In the genomic region with DNA sequence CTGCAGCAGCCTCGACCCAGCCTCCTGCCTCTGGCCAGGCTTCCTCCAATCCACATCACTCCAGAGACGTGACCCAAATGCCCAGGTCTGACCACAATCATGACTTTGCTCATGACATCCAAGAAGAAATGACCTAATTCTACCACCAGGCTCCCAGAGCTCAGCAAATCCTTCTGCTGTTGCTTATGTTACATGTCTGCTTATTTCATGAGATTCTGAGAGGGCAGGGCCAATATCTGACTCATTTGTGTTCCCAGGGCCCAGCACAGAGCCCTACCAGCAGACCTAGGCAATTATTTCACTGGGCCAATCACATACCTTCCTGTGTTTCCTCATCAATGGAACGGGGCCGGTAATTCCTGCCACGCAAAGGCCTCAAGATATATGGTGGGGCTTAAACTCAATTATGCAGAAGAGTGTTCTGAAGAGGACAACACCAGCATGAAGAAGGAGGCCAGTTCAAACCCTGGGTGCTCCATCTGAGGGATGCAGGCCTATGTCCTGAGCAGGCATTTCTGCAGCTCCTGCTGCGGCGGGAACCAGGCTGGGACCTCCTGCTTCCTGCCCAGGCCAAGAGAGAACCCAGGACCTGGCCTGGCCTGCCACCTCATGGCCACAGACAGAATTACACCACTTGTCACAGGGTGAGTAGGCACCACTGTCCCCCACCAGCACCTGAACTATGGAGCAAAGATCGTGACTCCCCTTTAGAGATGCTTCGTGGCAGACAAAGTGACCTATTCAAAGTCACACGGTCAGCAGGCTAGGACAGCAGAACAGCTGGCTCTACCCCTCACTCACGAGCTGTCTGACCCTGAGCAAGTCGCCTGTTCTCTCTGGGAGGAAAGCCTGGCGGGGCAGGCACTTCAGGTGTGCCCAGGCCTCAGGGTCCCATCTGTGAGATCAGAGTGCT, we compare ENCODE assay signal across 8 cellular contexts. TPM values are rescaled to one million over a fixed set of nuclear protein-coding genes. Genes with fewer than 3 reads are reported as not detected.
DNase-seq lines count a peak whose midpoint lies in the region; ATAC-seq and TF ChIP-seq lines count a peak whose summit lies in the region.

No MANE protein-coding gene starts in this region.

- H3K27me3 ChIP-seq in SJSA1 (replicated peaks) (no peaks in the 10 kb centered on the region), parathyroid adenoma (ENCODE audit: control insufficient read depth, insufficient read depth, low read length) (no peaks in the 10 kb centered on the region), thymus (ENCODE audit: control insufficient read depth, insufficient read depth) (no peaks in the 10 kb centered on the region)

- H3K4me3 Mint-ChIP-seq in activated naive CD4-positive, alpha-beta T cell treated with anti-CD3 and anti-CD28 coated beads, Interleukin-2, amount 10 ng/mL, durations not matched to agents 7 days and 5 days: peak overlapping the region; percentile 49

- peaks cover 68% of the 10 kb centered on the region for H3K4me1 Mint-ChIP-seq in activated naive CD4-positive, alpha-beta T cell treated with anti-CD3 and anti-CD28 coated beads, Interleukin-2, amount 10 ng/mL, durations not matched to agents 7 days and 5 days

- H3K27ac Mint-ChIP-seq in activated naive CD4-positive, alpha-beta T cell treated with anti-CD3 and anti-CD28 coated beads, Interleukin-2, amount 10 ng/mL, durations not matched to agents 7 days and 5 days: peak overlapping the region; percentile 100

- H3K9me3 Mint-ChIP-seq in activated naive CD4-positive, alpha-beta T cell treated with anti-CD3 and anti-CD28 coated beads, Interleukin-2, amount 10 ng/mL, durations not matched to agents 7 days and 5 days: no peaks in the 10 kb centered on the region

- H3K36me3 Mint-ChIP-seq in activated naive CD4-positive, alpha-beta T cell treated with anti-CD3 and anti-CD28 coated beads, Interleukin-2, amount 10 ng/mL, durations not matched to agents 7 days and 5 days: peaks cover 57% of the 10 kb centered on the region

- H3K27ac ChIP-seq in SJSA1 (no peak overlapping the region), parathyroid adenoma (no peak overlapping the region), thymus (ENCODE audit: low read depth) (peak overlapping the region; percentile 72)

- peak; percentile 91 for TF ChIP-seq CTCF in AG09309 (IDR thresholded peaks at IDR 0.05; ENCODE audit: control insufficient read depth, insufficient read depth, low read depth, low read length, missing control alignments)
- peak; percentile 74 for TF ChIP-seq CTCF in parathyroid adenoma (IDR thresholded peaks at IDR 0.05)

- H3K9me3 ChIP-seq in SJSA1 (replicated peaks): no peaks in the 10 kb centered on the region
- no peaks in the 10 kb centered on the region for H3K9me3 ChIP-seq in parathyroid adenoma (ENCODE audit: control insufficient read depth, low read length)
- H3K9me3 ChIP-seq in thymus (ENCODE audit: control insufficient read depth): no peaks in the 10 kb centered on the region

- no peaks in the 10 kb centered on the region for H3K79me2 ChIP-seq in parathyroid adenoma

- DNase-seq in AG09309 (ENCODE audit: low read depth) (peak; percentile 79), KBM-7 (peak; percentile 87), SJSA1 (ENCODE audit: low read depth in 1 of 2, low spot score in 2 of 2) (peak; percentile 61 to 75), globus pallidus (ENCODE audit: low spot score) (peak; percentile 81)
- DNase-seq in activated naive CD4-positive, alpha-beta T cell treated with anti-CD3 and anti-CD28 coated beads, Interleukin-2, amount 10 ng/mL, durations not matched to agents 7 days and 5 days: peak; percentile 93

- no peaks in the 10 kb centered on the region for H3K27me3 Mint-ChIP-seq in activated naive CD4-positive, alpha-beta T cell treated with anti-CD3 and anti-CD28 coated beads, Interleukin-2, amount 10 ng/mL, durations not matched to agents 7 days and 5 days

- no peak overlapping the region for H3K9ac ChIP-seq in parathyroid adenoma

- ATAC-seq in GM18909 (IDR thresholded peaks at IDR 0.05; ENCODE audit: poor library complexity, unreplicated experiment): peak; percentile 42

- 68% methylated on average over 13 of the region's 13 CpGs for WGBS in thymus

- H3K4me2 ChIP-seq in parathyroid adenoma (ENCODE audit: low read length): no peak overlapping the region

- H3K36me3 ChIP-seq in SJSA1: peaks cover 93% of the 10 kb centered on the region
- H3K36me3 ChIP-seq in parathyroid adenoma (ENCODE audit: control insufficient read depth, insufficient read depth, low read length): no peaks in the 10 kb centered on the region
- H3K36me3 ChIP-seq in thymus (ENCODE audit: control insufficient read depth, insufficient read depth): peaks cover 36% of the 10 kb centered on the region

- no peak overlapping the region for H3K4me3 ChIP-seq in AG09309 (ENCODE audit: control insufficient read depth, low read depth, low read length)
- no peak overlapping the region for H3K4me3 ChIP-seq in SJSA1
- no peak overlapping the region for H3K4me3 ChIP-seq in parathyroid adenoma (ENCODE audit: low read depth, low read length)
- no peak overlapping the region for H3K4me3 ChIP-seq in thymus (ENCODE audit: low read length)

- H2AFZ ChIP-seq in parathyroid adenoma: peak overlapping the region; percentile 56

- CTCF ChIA-PET in activated naive CD4-positive, alpha-beta T cell treated with anti-CD3 and anti-CD28 coated beads, Interleukin-2, amount 10 ng/mL, durations not matched to agents 7 days and 5 days (lab: Charles Lee): interaction anchor here (0.6 to 3.1 kb wide), 29 partner anchors 12 to 502 kb away, joined by 3 to 45 read pairs (median 3); a partner anchor contains a TSS

- H3K4me1 ChIP-seq in SJSA1 (replicated peaks) (peaks cover 15% of the 10 kb centered on the region), parathyroid adenoma (no peaks in the 10 kb centered on the region), thymus (ENCODE audit: control insufficient read depth, insufficient read depth, low read length) (no peaks in the 10 kb centered on the region)

- in situ Hi-C loops in KBM-7 (cut with MboI; ENCODE audit: low pct_unique_long_range_greater_than_20kb, low sequenced_read_pairs): no loop called here

RNA-seq across cellular contexts. Expression of a gene that starts 5.8 kb away (rescaled TPM):
- 26.2 and 51.9 TPM in 2 replicates for total RNA-seq in SJSA1 (2014; rRNA removed; shearing (Covaris generic))
- 13.1 TPM for polyA plus RNA-seq in thymus

RNA-seq across cellular contexts. Expression of a gene that starts 14.5 kb away (rescaled TPM):
- total RNA-seq in SJSA1 (2014; rRNA removed; shearing (Covaris generic)): 0.03 and 0.13 TPM in 2 replicates
- polyA plus RNA-seq in thymus: 6.1 TPM

RNA-seq across cellular contexts. Expression of a gene that starts 26.2 kb away (rescaled TPM):
- total RNA-seq in SJSA1 (2014; rRNA removed; shearing (Covaris generic)): not detected in 2 replicates
- polyA plus RNA-seq in thymus: 2.9 TPM

RNA-seq across cellular contexts. Expression of a gene that starts 28.1 kb away (rescaled TPM):
- total RNA-seq in SJSA1 (2014; rRNA removed; shearing (Covaris generic)): not detected in 2 replicates
- polyA plus RNA-seq in thymus: 1.2 TPM
